Comparison of ENCODE assay signal across 13 cellular contexts in the genomic region with DNA sequence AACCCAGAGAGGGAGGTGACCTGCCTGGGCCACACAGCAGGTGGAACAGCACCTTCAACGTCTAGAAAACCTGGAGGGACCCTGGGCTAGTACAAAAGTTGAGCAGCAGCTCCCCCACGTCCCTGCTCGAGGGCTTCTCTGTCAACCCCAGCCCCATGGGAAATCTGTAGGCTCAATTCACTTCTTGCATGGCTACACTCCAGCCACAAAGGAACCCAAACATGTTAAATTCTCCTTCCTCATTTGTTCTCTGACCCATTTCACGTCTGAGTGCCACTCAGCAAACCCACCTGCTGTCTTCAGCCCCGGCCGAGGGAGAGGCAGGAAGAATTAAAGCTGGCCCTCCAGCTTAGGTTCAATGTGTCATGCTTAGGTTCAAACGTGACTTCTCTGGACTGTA.
A peak's percentile ranks its signal among the peaks of the same experiment; 100 is the strongest.
DNase-seq lines count a peak whose midpoint lies in the region; ATAC-seq lines count a peak whose summit lies in the region.
"Had no signal": no experiment of that assay in that cellular context is flagged by ENCODE, and none has a peak within 500 bp of the region (broad histone marks: within the 10 kb centered on the region; RNA-seq: fewer than 3 reads in every experiment).

No MANE protein-coding gene starts in this region.

- no peak overlapping the region for H3K27ac ChIP-seq in BLaER1
- no peak overlapping the region for H3K27ac ChIP-seq in BLaER1 treated with 17β-estradiol and CSF1 and Interleukin-3, amounts not matched to agents 10 nM and 100 nM
- H3K27ac ChIP-seq: A549, GM23248 had no signal

- peaks cover 0 to 2% of the 10 kb centered on the region in 2 donors for H3K36me3 Mint-ChIP-seq in stimulated activated naive B cell treated with anti-CD40 and anti-IgM and Interleukin-4, amounts not matched to agents 10 μg/mL and 1 μg/mL and 100 μg/mL, for 72 hours
- H3K36me3 Mint-ChIP-seq: CD8-positive, alpha-beta memory T cell had no signal

- H3K27ac Mint-ChIP-seq in stimulated activated naive B cell treated with anti-CD40 and anti-IgM and Interleukin-4, amounts not matched to agents 10 μg/mL and 1 μg/mL and 100 μg/mL, for 72 hours = no peak overlapping the region
- H3K27ac Mint-ChIP-seq: CD8-positive, alpha-beta memory T cell had no signal

- H3K9me3 Mint-ChIP-seq in stimulated activated naive B cell treated with anti-CD40 and anti-IgM and Interleukin-4, amounts not matched to agents 10 μg/mL and 1 μg/mL and 100 μg/mL, for 72 hours = peaks cover 3 to 10% of the 10 kb centered on the region in 2 donors

- H3K4me1 Mint-ChIP-seq in stimulated activated naive B cell treated with anti-CD40 and anti-IgM and Interleukin-4, amounts not matched to agents 10 μg/mL and 1 μg/mL and 100 μg/mL, for 72 hours = peaks cover 4 to 12% of the 10 kb centered on the region in 2 donors
- H3K4me1 Mint-ChIP-seq: CD8-positive, alpha-beta memory T cell had no signal

- H3K9me3 ChIP-seq in BLaER1 = no peaks in the 10 kb centered on the region
- H3K9me3 ChIP-seq in BLaER1 treated with 17β-estradiol and CSF1 and Interleukin-3, amounts not matched to agents 10 nM and 100 nM (replicated peaks in 1 of 11) = peaks cover 0 to 6% (median 0%) of the 10 kb centered on the region in 11 experiments; a peak in 2 of 22 replicates
- H3K9me3 ChIP-seq: A549, BE2C, Caco-2 had no signal

- peak overlapping the region; percentile 56 for H3K4me2 ChIP-seq in BLaER1
- peak overlapping the region in 9 of 11 experiments; percentile 34 to 70 (median 64); a peak in 19 of 22 replicates for H3K4me2 ChIP-seq in BLaER1 treated with 17β-estradiol and CSF1 and Interleukin-3, amounts not matched to agents 10 nM and 100 nM
- H3K4me2 ChIP-seq: A549 had no signal

- H3K27me3 Mint-ChIP-seq in stimulated activated naive B cell treated with anti-CD40 and anti-IgM and Interleukin-4, amounts not matched to agents 10 μg/mL and 1 μg/mL and 100 μg/mL, for 72 hours = peaks cover 45 to 58% of the 10 kb centered on the region in 2 donors

- peak; percentile 71 to 77 for ATAC-seq in stimulated activated naive B cell treated with anti-CD40 and anti-IgM and Interleukin-4, amounts not matched to agents 10 μg/mL and 1 μg/mL and 100 μg/mL, for 72 hours (replicated peaks)
- no peak for ATAC-seq in HG03097 (IDR thresholded peaks at IDR 0.05; ENCODE audit: low FRiP score, unreplicated experiment)

- no peaks in the 10 kb centered on the region for H3K36me3 ChIP-seq in BLaER1
- H3K36me3 ChIP-seq in BLaER1 treated with 17β-estradiol and CSF1 and Interleukin-3, amounts not matched to agents 10 nM and 100 nM = no peaks in the 10 kb centered on the region
- H3K36me3 ChIP-seq: BE2C had no signal

- DNase-seq in germinal center (ENCODE audit: low spot score) (peak; percentile 14), NCI-H774 (lab: John Stamatoyannopoulos, UW) (no peak)
- no peak for DNase-seq in stimulated activated naive B cell treated with anti-CD40 and anti-IgM and Interleukin-4, amounts not matched to agents 10 μg/mL and 1 μg/mL and 100 μg/mL, for 72 hours
- DNase-seq: BE2C; CD8-positive, alpha-beta memory T cell; DMS53; H7 had no signal

- peaks cover 52% of the 10 kb centered on the region for H3K27me3 ChIP-seq in BLaER1
- peaks cover 48 to 91% (median 70%) of the 10 kb centered on the region in 11 experiments for H3K27me3 ChIP-seq in BLaER1 treated with 17β-estradiol and CSF1 and Interleukin-3, amounts not matched to agents 10 nM and 100 nM
- H3K27me3 ChIP-seq: BE2C had no signal

- H3K4me3 ChIP-seq in BLaER1 = no peak overlapping the region
- no peak overlapping the region for H3K4me3 ChIP-seq in BLaER1 treated with 17β-estradiol and CSF1 and Interleukin-3, amounts not matched to agents 10 nM and 100 nM
- H3K4me3 ChIP-seq: A549, GM23248 had no signal

- H3K4me1 ChIP-seq in BLaER1 = peaks cover 29% of the 10 kb centered on the region
- H3K4me1 ChIP-seq in BLaER1 treated with 17β-estradiol and CSF1 and Interleukin-3, amounts not matched to agents 10 nM and 100 nM = peaks cover 0 to 30% (median 24%) of the 10 kb centered on the region in 10 experiments; a peak in 16 of 20 replicates
- H3K4me1 ChIP-seq: A549, BE2C, Caco-2 had no signal

- H4K20me1 ChIP-seq in BLaER1 = peaks cover 58% of the 10 kb centered on the region
- peaks cover 0 to 32% (median 14%) of the 10 kb centered on the region in 11 experiments; a peak in 15 of 22 replicates for H4K20me1 ChIP-seq in BLaER1 treated with 17β-estradiol and CSF1 and Interleukin-3, amounts not matched to agents 10 nM and 100 nM

- no peak overlapping the region for H3K4me3 Mint-ChIP-seq in stimulated activated naive B cell treated with anti-CD40 and anti-IgM and Interleukin-4, amounts not matched to agents 10 μg/mL and 1 μg/mL and 100 μg/mL, for 72 hours
- H3K4me3 Mint-ChIP-seq: CD8-positive, alpha-beta memory T cell had no signal

- H3K9ac ChIP-seq in BLaER1 = no peak overlapping the region
- H3K9ac ChIP-seq in BLaER1 treated with 17β-estradiol and CSF1 and Interleukin-3, amounts not matched to agents 10 nM and 100 nM = no peak overlapping the region
- H3K9ac ChIP-seq: GM23248 had no signal
